In the genomic region with DNA sequence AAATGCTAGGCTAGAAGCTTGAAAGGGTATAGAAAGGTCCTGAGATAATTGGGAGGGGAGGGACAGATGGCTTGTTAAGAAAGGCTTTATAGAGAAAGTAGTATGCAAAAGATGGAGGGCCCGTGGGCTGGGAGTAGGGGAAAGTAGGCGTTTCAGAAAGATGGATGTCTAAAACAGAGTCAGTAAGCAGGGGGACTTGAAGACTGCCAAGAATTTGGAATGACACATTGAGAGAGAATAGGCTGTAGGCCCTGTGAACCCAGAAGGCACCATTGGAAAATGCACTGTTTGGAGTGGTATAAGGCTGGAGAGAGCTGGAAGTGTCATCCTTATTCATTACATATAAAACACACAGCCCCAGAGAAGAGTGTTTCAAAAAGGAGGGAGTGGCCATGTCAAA, we compare ENCODE assay signal across 8 cellular contexts. TPM values are rescaled to one million over a fixed set of nuclear protein-coding genes. Genes with fewer than 3 reads are reported as not detected.
DNase-seq lines count a peak whose midpoint lies in the region; ATAC-seq lines count a peak whose summit lies in the region.

No MANE protein-coding gene starts in this region.

- peaks cover 18% of the 10 kb centered on the region for H3K36me3 ChIP-seq in CD4-positive, alpha-beta memory T cell (ENCODE audit: insufficient read depth, low read length)
- H3K36me3 ChIP-seq in HUES6 (ENCODE audit: control insufficient read depth, insufficient read depth, low read length), result peaks cover 37% of the 10 kb centered on the region

- H3K27me3 Mint-ChIP-seq in CD4-positive, alpha-beta memory T cell, result no peaks in the 10 kb centered on the region
- no peaks in the 10 kb centered on the region for H3K27me3 Mint-ChIP-seq in activated naive CD4-positive, alpha-beta T cell treated with anti-CD3 and anti-CD28 coated beads, Interleukin-2, amount 10 ng/mL, durations not matched to agents 7 days and 5 days
- no peaks in the 10 kb centered on the region for H3K27me3 Mint-ChIP-seq in stimulated activated memory B cell treated with anti-CD40 and anti-IgM and Interleukin-4, amounts not matched to agents 10 μg/mL and 1 μg/mL and 100 μg/mL, for 72 hours

- H3K4me1 ChIP-seq in CD4-positive, alpha-beta memory T cell (ENCODE audit: insufficient read depth, low read length), result peaks cover 46% of the 10 kb centered on the region
- H3K4me1 ChIP-seq in HUES6 (ENCODE audit: control insufficient read depth, insufficient read depth, low read length), result peaks cover 12% of the 10 kb centered on the region

- CTCF ChIA-PET in CD4-positive, alpha-beta memory T cell (lab: Charles Lee; ENCODE audit: partially characterized antibody), result interaction anchor here (1.2 to 3.0 kb wide), 3 partner anchors 24 to 230 kb away, joined by 3 to 12 read pairs (median 4); no protein-coding TSS in a partner anchor
- CTCF ChIA-PET in activated naive CD4-positive, alpha-beta T cell treated with anti-CD3 and anti-CD28 coated beads, Interleukin-2, amount 10 ng/mL, durations not matched to agents 7 days and 5 days (lab: Charles Lee), result interaction anchor here (1.4 kb wide), 1 partner anchor 231 kb away, joined by 3 read pairs; no protein-coding TSS in a partner anchor

- H3K4me3 Mint-ChIP-seq in CD4-positive, alpha-beta memory T cell, result peak overlapping the region; percentile 87 to 100 (median 98)
- peak overlapping the region; percentile 98 for H3K4me3 Mint-ChIP-seq in activated naive CD4-positive, alpha-beta T cell treated with anti-CD3 and anti-CD28 coated beads, Interleukin-2, amount 10 ng/mL, durations not matched to agents 7 days and 5 days
- peak overlapping the region; percentile 100 for H3K4me3 Mint-ChIP-seq in stimulated activated memory B cell treated with anti-CD40 and anti-IgM and Interleukin-4, amounts not matched to agents 10 μg/mL and 1 μg/mL and 100 μg/mL, for 72 hours

- H3K4me1 Mint-ChIP-seq in CD4-positive, alpha-beta memory T cell, result peaks cover 32 to 61% (median 45%) of the 10 kb centered on the region in 4 donors
- H3K4me1 Mint-ChIP-seq in activated naive CD4-positive, alpha-beta T cell treated with anti-CD3 and anti-CD28 coated beads, Interleukin-2, amount 10 ng/mL, durations not matched to agents 7 days and 5 days, result peaks cover 53% of the 10 kb centered on the region
- H3K4me1 Mint-ChIP-seq in stimulated activated memory B cell treated with anti-CD40 and anti-IgM and Interleukin-4, amounts not matched to agents 10 μg/mL and 1 μg/mL and 100 μg/mL, for 72 hours, result peaks cover 44% of the 10 kb centered on the region

- H3K27ac Mint-ChIP-seq in CD4-positive, alpha-beta memory T cell, result peak overlapping the region; percentile 89 to 100 (median 96)
- H3K27ac Mint-ChIP-seq in activated naive CD4-positive, alpha-beta T cell treated with anti-CD3 and anti-CD28 coated beads, Interleukin-2, amount 10 ng/mL, durations not matched to agents 7 days and 5 days, result peak overlapping the region; percentile 96
- peak overlapping the region; percentile 100 for H3K27ac Mint-ChIP-seq in stimulated activated memory B cell treated with anti-CD40 and anti-IgM and Interleukin-4, amounts not matched to agents 10 μg/mL and 1 μg/mL and 100 μg/mL, for 72 hours

- H3K9me3 Mint-ChIP-seq in CD4-positive, alpha-beta memory T cell, result no peaks in the 10 kb centered on the region
- no peaks in the 10 kb centered on the region for H3K9me3 Mint-ChIP-seq in activated naive CD4-positive, alpha-beta T cell treated with anti-CD3 and anti-CD28 coated beads, Interleukin-2, amount 10 ng/mL, durations not matched to agents 7 days and 5 days
- H3K9me3 Mint-ChIP-seq in stimulated activated memory B cell treated with anti-CD40 and anti-IgM and Interleukin-4, amounts not matched to agents 10 μg/mL and 1 μg/mL and 100 μg/mL, for 72 hours, result no peaks in the 10 kb centered on the region

- no peak for DNase-seq in CD4-positive, alpha-beta memory T cell
- DNase-seq in activated naive CD4-positive, alpha-beta T cell treated with anti-CD3 and anti-CD28 coated beads, Interleukin-2, amount 10 ng/mL, durations not matched to agents 7 days and 5 days, result peak; percentile 32
- DNase-seq in 8988T, result no peak
- no peak for DNase-seq in COLO668 (lab: John Stamatoyannopoulos, UW; ENCODE audit: unreplicated experiment)

- H3K4me3 ChIP-seq in CD4-positive, alpha-beta memory T cell (ENCODE audit: low read length in 2 of 2), result peak overlapping the region; percentile 82 to 99
- H3K4me3 ChIP-seq in HUES6 (ENCODE audit: low read depth, low read length) (peak overlapping the region; percentile 85), iPS-11a (ENCODE audit: low read depth, low read length) (peak overlapping the region; percentile 93)

- no peaks in the 10 kb centered on the region for H3K9me3 ChIP-seq in CD4-positive, alpha-beta memory T cell (ENCODE audit: control insufficient read depth in 1 of 2, low read length in 2 of 2)
- no peaks in the 10 kb centered on the region for H3K9me3 ChIP-seq in HUES6 (ENCODE audit: control insufficient read depth, insufficient read depth, low read depth, low read length)

- H3K36me3 Mint-ChIP-seq in CD4-positive, alpha-beta memory T cell, result peaks cover 16 to 54% of the 10 kb centered on the region in 2 donors
- H3K36me3 Mint-ChIP-seq in activated naive CD4-positive, alpha-beta T cell treated with anti-CD3 and anti-CD28 coated beads, Interleukin-2, amount 10 ng/mL, durations not matched to agents 7 days and 5 days, result peaks cover 45% of the 10 kb centered on the region
- H3K36me3 Mint-ChIP-seq in stimulated activated memory B cell treated with anti-CD40 and anti-IgM and Interleukin-4, amounts not matched to agents 10 μg/mL and 1 μg/mL and 100 μg/mL, for 72 hours, result peaks cover 15% of the 10 kb centered on the region

- H3K27ac ChIP-seq in CD4-positive, alpha-beta memory T cell (ENCODE audit: low read depth, low read length), result peak overlapping the region; percentile 93
- peak overlapping the region; percentile 100; the same call in 1 of the 2 replicates for H3K27ac ChIP-seq in HUES6 (ENCODE audit: low read depth, low read length)

- peak overlapping the region; percentile 99 for H3K9ac ChIP-seq in HUES6 (ENCODE audit: low read length)

- intact Hi-C loops in CD4-positive, alpha-beta memory T cell (cut with micrococcal nuclease), result loop anchor here (2.0 to 5.0 kb wide), 5 partner anchors 47 to 1024 kb away; partner anchors contain the start of genes CEP192, CHMP1B, FAM210A and RNMT

- POLR2A ChIA-PET in CD4-positive, alpha-beta memory T cell (lab: Charles Lee; ENCODE audit: partially characterized antibody), result interaction anchor here (3.2 to 4.4 kb wide), 2 partner anchors 244 to 327 kb away, joined by 21 to 40 read pairs; partner anchors contain the start of genes AFG3L2 and SEH1L

- H3K27me3 ChIP-seq in CD4-positive, alpha-beta memory T cell (ENCODE audit: insufficient read depth, low read length), result no peaks in the 10 kb centered on the region
- no peaks in the 10 kb centered on the region for H3K27me3 ChIP-seq in HUES6 (ENCODE audit: control insufficient read depth, insufficient read depth, low read length)

- no peak for ATAC-seq in stimulated activated memory B cell treated with anti-CD40 and anti-IgM and Interleukin-4, amounts not matched to agents 10 μg/mL and 1 μg/mL and 100 μg/mL, for 72 hours
- no peak for ATAC-seq in GM19452 (IDR thresholded peaks at IDR 0.05; ENCODE audit: unreplicated experiment)

RNA-seq across cellular contexts. Expression of gene PSMG2, which starts 0.9 kb away (rescaled TPM):
- 10 to 100 TPM; 59.7 to 62.0 TPM for total RNA-seq in CD4-positive, alpha-beta memory T cell
- 100 to 1,000 TPM; 119 to 139 TPM for polyA plus RNA-seq in CD4-positive, alpha-beta memory T cell

RNA-seq across cellular contexts. Expression of gene CEP76, which starts 1.2 kb away (rescaled TPM):
- total RNA-seq in CD4-positive, alpha-beta memory T cell, result 10 to 100 TPM in 1 of 2 experiments, 1 to 10 TPM in 1; 9.9 to 13.1 TPM
- polyA plus RNA-seq in CD4-positive, alpha-beta memory T cell, result 1 to 10 TPM; 3.6 to 7.8 TPM

RNA-seq across cellular contexts. Expression of gene SPIRE1, which starts 45.8 kb away (rescaled TPM):
- total RNA-seq in CD4-positive, alpha-beta memory T cell, result 1 to 10 TPM; 1.7 to 1.8 TPM
- 1 to 10 TPM in 1 of 2 donors, not detected in 1; 3.0 TPM for polyA plus RNA-seq in CD4-positive, alpha-beta memory T cell
